In the genomic region with DNA sequence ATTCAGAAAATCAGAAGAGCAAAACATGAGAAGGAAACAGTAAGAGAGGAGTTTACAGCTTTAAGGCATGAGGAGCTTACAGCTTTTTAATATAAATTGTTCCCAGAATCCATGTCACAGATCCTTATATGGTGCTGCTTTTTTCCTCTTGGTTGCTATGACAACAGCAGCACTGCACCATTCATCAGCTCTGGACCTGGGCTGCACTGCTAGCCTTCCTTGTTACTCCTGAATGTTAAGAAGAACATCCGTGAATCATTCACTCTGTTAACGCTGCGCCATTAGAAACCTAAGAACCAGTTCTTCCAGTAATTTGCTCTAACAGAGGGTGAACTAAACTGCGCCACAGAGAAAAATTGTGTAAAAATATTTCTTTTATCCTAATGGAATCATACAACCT, we compare ENCODE assay signal across 12 cellular contexts.
DNase-seq lines count a peak whose midpoint lies in the region; ATAC-seq and TF ChIP-seq lines count a peak whose summit lies in the region.
"Had no signal": no experiment of that assay in that cellular context is flagged by ENCODE, and none has a peak within 500 bp of the region (broad histone marks: within the 10 kb centered on the region; RNA-seq: fewer than 3 reads in every experiment).

No MANE protein-coding gene starts in this region.

- H3K27ac Mint-ChIP-seq in WTC11 (no peak overlapping the region), CD14-positive monocyte (no peak overlapping the region)
- H3K27ac Mint-ChIP-seq: stimulated activated naive CD8-positive, alpha-beta T cell treated with anti-CD3 and anti-CD28 coated beads, Interleukin-15, amount 100 ng/mL, for 72 hours had no signal

- no peaks in the 10 kb centered on the region for H3K9me2 ChIP-seq in PC-9 (ENCODE audit: insufficient read depth)

- peaks cover 39% of the 10 kb centered on the region for H4K20me1 ChIP-seq in smooth muscle cell (ENCODE audit: low read depth)
- peaks cover 70% of the 10 kb centered on the region for H4K20me1 ChIP-seq in PC-9 (ENCODE audit: insufficient read depth)

- no peak for TF ChIP-seq EP300 in sigmoid colon (IDR thresholded peaks at IDR 0.05)

- H3K27ac ChIP-seq in smooth muscle cell (ENCODE audit: low read depth), result peak overlapping the region; percentile 64
- H3K27ac ChIP-seq in PC-9, result no peak overlapping the region
- H3K27ac ChIP-seq in sigmoid colon, result no peak overlapping the region
- H3K27ac ChIP-seq: skin epidermis had no signal

- CTCF ChIA-PET in WTC11 (lab: Charles Lee), result interaction anchor here (0.7 to 2.8 kb wide), 8 partner anchors 11 to 328 kb away, joined by 3 to 20 read pairs (median 4); no protein-coding TSS in a partner anchor
- CTCF ChIA-PET in PC-9 (lab: Charles Lee), result no interaction called here

- H3K4me2 ChIP-seq in smooth muscle cell (no peak overlapping the region), PC-9 (no peak overlapping the region)

- H3K4me1 Mint-ChIP-seq in WTC11, result no peaks in the 10 kb centered on the region
- H3K4me1 Mint-ChIP-seq in CD14-positive monocyte, result no peaks in the 10 kb centered on the region
- H3K4me1 Mint-ChIP-seq: stimulated activated naive CD8-positive, alpha-beta T cell treated with anti-CD3 and anti-CD28 coated beads, Interleukin-15, amount 100 ng/mL, for 72 hours had no signal

- H3K27me3 ChIP-seq in smooth muscle cell (ENCODE audit: low read depth) (no peaks in the 10 kb centered on the region), PC-9 (ENCODE audit: insufficient read depth, low read depth) (no peaks in the 10 kb centered on the region), sigmoid colon (no peaks in the 10 kb centered on the region)

- POLR2A ChIA-PET in WTC11 (lab: Charles Lee) (no interaction called here), PC-9 (lab: Charles Lee; ENCODE audit: unreplicated experiment) (no interaction called here)

- DNase-seq in NCI-H146 (lab: John Stamatoyannopoulos, UW) (peak; percentile 71), NCI-H146 treated with DMSO at 0.1 percent for 48 hours (lab: John Stamatoyannopoulos, UW; ENCODE audit: unreplicated experiment) (no peak), WTC11 (ENCODE audit: low spot score) (no peak), head of caudate nucleus (peak in 37 of 42 donors; percentile 30 to 91 (median 63)), smooth muscle cell (lab: John Stamatoyannopoulos, UW; ENCODE audit: unreplicated experiment) (no peak), CD14-positive monocyte (ENCODE audit: low spot score) (no peak), PC-9 (no peak), sigmoid colon (no peak)
- DNase-seq: central memory CD4-positive, alpha-beta T cell; Right ventricle myocardium superior; stimulated activated naive CD8-positive, alpha-beta T cell treated with anti-CD3 and anti-CD28 coated beads, Interleukin-15, amount 100 ng/mL, for 72 hours had no signal

- H3K9me3 ChIP-seq in smooth muscle cell (replicated peaks; ENCODE audit: low read depth), result no peaks in the 10 kb centered on the region
- no peaks in the 10 kb centered on the region for H3K9me3 ChIP-seq in PC-9 (ENCODE audit: insufficient read depth, low read depth)
- no peaks in the 10 kb centered on the region for H3K9me3 ChIP-seq in sigmoid colon

- no peak overlapping the region for H3K9ac ChIP-seq in smooth muscle cell (ENCODE audit: low read depth)

- H3K9me3 Mint-ChIP-seq in WTC11 (no peaks in the 10 kb centered on the region), CD14-positive monocyte (no peaks in the 10 kb centered on the region)
- H3K9me3 Mint-ChIP-seq: stimulated activated naive CD8-positive, alpha-beta T cell treated with anti-CD3 and anti-CD28 coated beads, Interleukin-15, amount 100 ng/mL, for 72 hours had no signal

- BruUV-seq in PC-9 (replicated peaks; lab: Mats Ljungman, UMichigan), result no TSS peak

- no peaks in the 10 kb centered on the region for H3K27me3 Mint-ChIP-seq in WTC11 (ENCODE audit: low read depth)
- H3K27me3 Mint-ChIP-seq in CD14-positive monocyte (ENCODE audit: low read depth in 3 of 3), result peaks cover 0 to 1% (median 0%) of the 10 kb centered on the region in 3 donors
- H3K27me3 Mint-ChIP-seq: stimulated activated naive CD8-positive, alpha-beta T cell treated with anti-CD3 and anti-CD28 coated beads, Interleukin-15, amount 100 ng/mL, for 72 hours had no signal

- no peaks in the 10 kb centered on the region for H3K36me3 Mint-ChIP-seq in WTC11
- H3K36me3 Mint-ChIP-seq in CD14-positive monocyte, result no peaks in the 10 kb centered on the region

- intact Hi-C loops in head of caudate nucleus (cut with DNase I), result no loop called here
- intact Hi-C loops in CD14-positive monocyte (cut with micrococcal nuclease), result loop anchor here in 1 of 2 donors (10.0 kb wide), 1 partner anchor 288 kb away; no protein-coding TSS in a partner anchor
- intact Hi-C loops in PC-9 (cut with micrococcal nuclease; ENCODE audit: unreplicated experiment), result no loop called here
- intact Hi-C loops in sigmoid colon (cut with DNase I), result no loop called here

- peaks cover 9% of the 10 kb centered on the region for H3K79me2 ChIP-seq in smooth muscle cell (ENCODE audit: low read depth)
- peaks cover 81% of the 10 kb centered on the region for H3K79me2 ChIP-seq in PC-9 (ENCODE audit: low read depth)

- no peak overlapping the region for H3K4me3 Mint-ChIP-seq in WTC11
- no peak overlapping the region for H3K4me3 Mint-ChIP-seq in CD14-positive monocyte
- H3K4me3 Mint-ChIP-seq: stimulated activated naive CD8-positive, alpha-beta T cell treated with anti-CD3 and anti-CD28 coated beads, Interleukin-15, amount 100 ng/mL, for 72 hours had no signal

- no peak for TF ChIP-seq POLR2A in sigmoid colon (IDR thresholded peaks at IDR 0.05)

- H3K36me3 ChIP-seq in smooth muscle cell (ENCODE audit: low read depth) (no peaks in the 10 kb centered on the region), PC-9 (ENCODE audit: low read depth) (no peaks in the 10 kb centered on the region), sigmoid colon (no peaks in the 10 kb centered on the region)

- WGBS in smooth muscle cell (ENCODE audit: low lambda C conversion rate), result 73% methylated on average over 4 of the region's 4 CpGs
- WGBS in sigmoid colon, 2 donors, result 89 to 91% methylated on average over 4 of the region's 4 CpGs

- no peak overlapping the region for H3K4me3 ChIP-seq in smooth muscle cell
- H3K4me3 ChIP-seq in PC-9, result no peak overlapping the region
- H3K4me3 ChIP-seq in sigmoid colon, result no peak overlapping the region
- H3K4me3 ChIP-seq: skin epidermis had no signal

- H2AFZ ChIP-seq in smooth muscle cell (ENCODE audit: low read depth) (no peak overlapping the region), PC-9 (no peak overlapping the region)

- H3F3A ChIP-seq in smooth muscle cell (ENCODE audit: low read depth) (no peaks in the 10 kb centered on the region), PC-9 (ENCODE audit: insufficient read depth, low read depth) (peaks cover 60% of the 10 kb centered on the region; the same call in 1 of the 2 replicates)

- peaks cover 5% of the 10 kb centered on the region for H3K4me1 ChIP-seq in smooth muscle cell (ENCODE audit: low read depth)
- H3K4me1 ChIP-seq in PC-9 (replicated peaks; ENCODE audit: insufficient read depth), result peaks cover 14% of the 10 kb centered on the region
- no peaks in the 10 kb centered on the region for H3K4me1 ChIP-seq in sigmoid colon

- TF ChIP-seq CTCF in WTC11 (IDR thresholded peaks at IDR 0.05), result no peak
- TF ChIP-seq CTCF in smooth muscle cell (IDR thresholded peaks at IDR 0.05; ENCODE audit: borderline replicate concordance, insufficient read depth, poor library complexity, severe bottlenecking), result no peak
- no peak for TF ChIP-seq CTCF in CD14-positive monocyte (IDR thresholded peaks at IDR 0.05)
- no peak for TF ChIP-seq CTCF in PC-9 (conservative IDR thresholded peaks at IDR 0.05)
- no peak for TF ChIP-seq CTCF in sigmoid colon (IDR thresholded peaks at IDR 0.05)

- ATAC-seq in WTC11, result peak; percentile 65
- ATAC-seq: stimulated activated naive CD8-positive, alpha-beta T cell treated with anti-CD3 and anti-CD28 coated beads, Interleukin-15, amount 100 ng/mL, for 72 hours had no signal

TF ChIP-seq in WTC11, 78 proteins besides CTCF, POLR2A, EP300 and RAD21 (continues in another document):
- no peak for TF ChIP-seq ZNF396 (CRISPR knock-in tag; IDR thresholded peaks at IDR 0.05; ENCODE audit: borderline replicate concordance)
- TF ChIP-seq, protein P1, sequence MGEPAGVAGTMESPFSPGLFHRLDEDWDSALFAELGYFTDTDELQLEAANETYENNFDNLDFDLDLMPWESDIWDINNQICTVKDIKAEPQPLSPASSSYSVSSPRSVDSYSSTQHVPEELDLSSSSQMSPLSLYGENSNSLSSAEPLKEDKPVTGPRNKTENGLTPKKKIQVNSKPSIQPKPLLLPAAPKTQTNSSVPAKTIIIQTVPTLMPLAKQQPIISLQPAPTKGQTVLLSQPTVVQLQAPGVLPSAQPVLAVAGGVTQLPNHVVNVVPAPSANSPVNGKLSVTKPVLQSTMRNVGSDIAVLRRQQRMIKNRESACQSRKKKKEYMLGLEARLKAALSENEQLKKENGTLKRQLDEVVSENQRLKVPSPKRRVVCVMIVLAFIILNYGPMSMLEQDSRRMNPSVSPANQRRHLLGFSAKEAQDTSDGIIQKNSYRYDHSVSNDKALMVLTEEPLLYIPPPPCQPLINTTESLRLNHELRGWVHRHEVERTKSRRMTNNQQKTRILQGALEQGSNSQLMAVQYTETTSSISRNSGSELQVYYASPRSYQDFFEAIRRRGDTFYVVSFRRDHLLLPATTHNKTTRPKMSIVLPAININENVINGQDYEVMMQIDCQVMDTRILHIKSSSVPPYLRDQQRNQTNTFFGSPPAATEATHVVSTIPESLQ (CRISPR knock-in tag; IDR thresholded peaks at IDR 0.05), result no peak
- TF ChIP-seq TP53 (CRISPR knock-in tag; IDR thresholded peaks at IDR 0.05), result no peak
- TF ChIP-seq ZNF263 (CRISPR knock-in tag; IDR thresholded peaks at IDR 0.05; ENCODE audit: low read depth), result no peak
- TF ChIP-seq ZNF121 (CRISPR knock-in tag; IDR thresholded peaks at IDR 0.05), result no peak
- no peak for TF ChIP-seq TCF7 (CRISPR knock-in tag; IDR thresholded peaks at IDR 0.05; ENCODE audit: low read depth)
- TF ChIP-seq MYBL2 (CRISPR knock-in tag; IDR thresholded peaks at IDR 0.05), result no peak
- TF ChIP-seq, protein P2, sequence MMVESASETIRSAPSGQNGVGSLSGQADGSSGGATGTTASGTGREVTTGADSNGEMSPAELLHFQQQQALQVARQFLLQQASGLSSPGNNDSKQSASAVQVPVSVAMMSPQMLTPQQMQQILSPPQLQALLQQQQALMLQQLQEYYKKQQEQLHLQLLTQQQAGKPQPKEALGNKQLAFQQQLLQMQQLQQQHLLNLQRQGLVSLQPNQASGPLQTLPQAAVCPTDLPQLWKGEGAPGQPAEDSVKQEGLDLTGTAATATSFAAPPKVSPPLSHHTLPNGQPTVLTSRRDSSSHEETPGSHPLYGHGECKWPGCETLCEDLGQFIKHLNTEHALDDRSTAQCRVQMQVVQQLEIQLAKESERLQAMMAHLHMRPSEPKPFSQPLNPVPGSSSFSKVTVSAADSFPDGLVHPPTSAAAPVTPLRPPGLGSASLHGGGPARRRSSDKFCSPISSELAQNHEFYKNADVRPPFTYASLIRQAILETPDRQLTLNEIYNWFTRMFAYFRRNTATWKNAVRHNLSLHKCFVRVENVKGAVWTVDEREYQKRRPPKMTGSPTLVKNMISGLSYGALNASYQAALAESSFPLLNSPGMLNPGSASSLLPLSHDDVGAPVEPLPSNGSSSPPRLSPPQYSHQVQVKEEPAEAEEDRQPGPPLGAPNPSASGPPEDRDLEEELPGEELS (CRISPR knock-in tag; IDR thresholded peaks at IDR 0.05), result no peak
- no peak for TF ChIP-seq FOXK1 (CRISPR knock-in tag; IDR thresholded peaks at IDR 0.05)

Comparison
In these comparisons a context has a peak if more than half of its experiments do, and no peak if none do; other contexts are left out.
1. DNase-seq: peak in NCI-H146 (single experiment) and head of caudate nucleus (37 of 42); none in NCI-H146 treated with DMSO at 0.1 percent for 48 hours (single experiment), WTC11 (single experiment), smooth muscle cell (single experiment), CD14-positive monocyte (single experiment), PC-9 (0 of 2) and sigmoid colon (single experiment).